Comparison of ENCODE assay signal across 15 cellular contexts in the genomic region with DNA sequence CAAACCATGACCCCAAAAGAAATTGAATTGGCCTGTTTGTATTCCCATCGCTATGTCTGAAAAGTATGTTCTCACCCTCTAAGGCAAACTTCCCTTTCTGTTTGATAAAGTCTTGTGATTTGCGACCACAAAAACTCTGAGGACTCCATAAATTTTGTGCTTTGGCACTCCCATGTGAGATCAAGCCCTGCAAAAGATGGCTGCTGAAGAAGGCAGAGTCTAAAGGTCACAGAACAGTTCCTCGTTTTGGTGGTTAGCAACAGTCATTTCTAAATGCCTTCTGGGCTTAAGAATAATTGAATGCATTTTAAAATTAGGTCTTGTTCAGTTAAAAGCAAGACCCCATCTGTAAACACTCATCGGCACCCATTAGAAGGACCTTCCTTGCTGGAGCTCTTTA.
A peak's percentile ranks its signal among the peaks of the same experiment; 100 is the strongest.
DNase-seq lines count a peak whose midpoint lies in the region; ATAC-seq lines count a peak whose summit lies in the region.
"Had no signal": no experiment of that assay in that cellular context is flagged by ENCODE, and none has a peak within 500 bp of the region (broad histone marks: within the 10 kb centered on the region; RNA-seq: fewer than 3 reads in every experiment).

No MANE protein-coding gene starts in this region.

- peak overlapping the region; percentile 2; the same call in 1 of the 2 replicates for H3K4me3 ChIP-seq in SK-N-MC
- H3K4me3 ChIP-seq: breast epithelium had no signal

- H3K9ac ChIP-seq in SK-N-MC (ENCODE audit: insufficient read length): no peak overlapping the region

- DNase-seq in SK-N-MC (ENCODE audit: low read depth, low spot score): peak; percentile 59
- DNase-seq in dedifferentiated amniotic fluid mesenchymal stem cell (ENCODE audit: extremely low spot score): no peak
- no peak for DNase-seq in glomerular visceral epithelial cell (ENCODE audit: extremely low spot score)
- DNase-seq in EL: no peak
- no peak for DNase-seq in DMS53 treated with DMSO at 0.1 percent for 48 hours (lab: John Stamatoyannopoulos, UW; ENCODE audit: unreplicated experiment)
- DNase-seq: activated T-cell treated with anti-CD3 and anti-CD28 coated beads, Interleukin-2, amount 50 U/mL, for 72 hours; CD4-positive, CD25-positive, alpha-beta regulatory T cell; NCI-H187 treated with DMSO at 0.1 percent for 48 hours; posterior cingulate gyrus; stimulated activated CD4-positive, alpha-beta T cell treated with anti-CD3 and anti-CD28 coated beads, Interleukin-2, amount 100 ng/mL, for 48 hours had no signal

- H3K27ac ChIP-seq in SK-N-MC: peak overlapping the region; percentile 49
- H3K27ac ChIP-seq: breast epithelium, RWPE1 had no signal

- peak; percentile 70 for ATAC-seq in GM18519 (IDR thresholded peaks at IDR 0.05; ENCODE audit: low FRiP score, unreplicated experiment)
- peak; percentile 59 for ATAC-seq in GM21526 (IDR thresholded peaks at IDR 0.05; ENCODE audit: low FRiP score, unreplicated experiment)
- peak; percentile 67 for ATAC-seq in HG03108 (IDR thresholded peaks at IDR 0.05; ENCODE audit: unreplicated experiment)
- ATAC-seq: activated T-cell treated with anti-CD3 and anti-CD28 coated beads, Interleukin-2, amount 50 U/mL, for 72 hours had no signal

- H3K36me3 ChIP-seq in SK-N-MC (ENCODE audit: insufficient read depth, low read length): no peaks in the 10 kb centered on the region
- H3K36me3 ChIP-seq: breast epithelium had no signal

- H3K9me3 ChIP-seq in SK-N-MC (ENCODE audit: low read depth, low read length): no peaks in the 10 kb centered on the region
- H3K9me3 ChIP-seq: breast epithelium had no signal
